In the genomic region with DNA sequence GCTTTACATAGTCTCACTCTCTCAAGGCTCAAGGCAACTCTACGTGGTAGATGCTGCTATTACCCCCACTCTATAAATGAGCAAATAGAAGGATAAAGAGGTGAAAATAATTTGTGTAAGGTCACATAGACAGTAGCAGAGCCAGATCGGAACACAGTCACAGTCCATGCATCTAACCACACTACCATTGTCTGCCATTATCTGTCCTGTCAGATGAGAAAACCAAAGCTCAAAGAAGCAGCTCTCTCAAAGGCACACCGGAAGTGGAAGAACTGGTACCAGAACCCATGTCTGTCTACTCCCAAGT, we compare ENCODE assay signal across 16 cellular contexts.
DNase-seq lines count a peak whose midpoint lies in the region; ATAC-seq and TF ChIP-seq lines count a peak whose summit lies in the region.
"Had no signal": no experiment of that assay in that cellular context is flagged by ENCODE, and none has a peak within 500 bp of the region (broad histone marks: within the 10 kb centered on the region; RNA-seq: fewer than 3 reads in every experiment).

No MANE protein-coding gene starts in this region.

- no peaks in the 10 kb centered on the region for H3K27me3 Mint-ChIP-seq in CD8-positive, alpha-beta T cell (ENCODE audit: low read depth)

- no peaks in the 10 kb centered on the region for H3K36me3 Mint-ChIP-seq in CD8-positive, alpha-beta T cell
- H3K36me3 Mint-ChIP-seq: brain had no signal

- H3K36me3 ChIP-seq in CD8-positive, alpha-beta T cell (ENCODE audit: insufficient read depth, low read length), result no peaks in the 10 kb centered on the region
- H3K36me3 ChIP-seq in PC-9 (ENCODE audit: low read depth) (no peaks in the 10 kb centered on the region), neutrophil (no peaks in the 10 kb centered on the region)
- H3K36me3 ChIP-seq: pancreas had no signal

- POLR2A ChIA-PET in CD8-positive, alpha-beta T cell (lab: Charles Lee), result interaction anchor here (0.9 kb wide), 1 partner anchor 16 kb away, joined by 3 read pairs; no protein-coding TSS in a partner anchor
- POLR2A ChIA-PET in PC-9 (lab: Charles Lee; ENCODE audit: unreplicated experiment), result no interaction called here

- intact Hi-C loops in CD8-positive, alpha-beta T cell (cut with DNase I, micrococcal nuclease), result loop anchor here (5.0 to 10.0 kb wide), 2 partner anchors 134 to 1329 kb away; partner anchors contain the start of gene NUDT4 (in 1 of the 2)
- intact Hi-C loops in PC-9 (cut with micrococcal nuclease; ENCODE audit: unreplicated experiment), result loop anchor here (5.0 kb wide), 2 partner anchors 134 to 156 kb away; partner anchors contain the start of gene NUDT4

- H3K4me2 ChIP-seq in PC-9, result peak overlapping the region; percentile 40

- no peaks in the 10 kb centered on the region for H3K9me2 ChIP-seq in PC-9 (ENCODE audit: insufficient read depth)

- peaks cover 44% of the 10 kb centered on the region for H3K4me1 Mint-ChIP-seq in CD8-positive, alpha-beta T cell (ENCODE audit: low read depth)

- no peak overlapping the region for H3K4me3 ChIP-seq in CD8-positive, alpha-beta T cell (ENCODE audit: low read depth, low read length)
- no peak overlapping the region for H3K4me3 ChIP-seq in PC-9
- peak overlapping the region; percentile 62 to 66 for H3K4me3 ChIP-seq in neutrophil (ENCODE audit: low read depth in 1 of 2, low read length in 1 of 2)
- H3K4me3 ChIP-seq: mucosa of descending colon, pancreas had no signal

- no peak for TF ChIP-seq CTCF in CD8-positive, alpha-beta T cell (IDR thresholded peaks at IDR 0.05)
- TF ChIP-seq CTCF in PC-9 (conservative IDR thresholded peaks at IDR 0.05) (no peak), neutrophil (IDR thresholded peaks at IDR 0.05) (no peak)

- H2AFZ ChIP-seq in PC-9, result no peak overlapping the region

- H3K9me3 Mint-ChIP-seq in CD8-positive, alpha-beta T cell, result peaks cover 10% of the 10 kb centered on the region

- H3K4me1 ChIP-seq in CD8-positive, alpha-beta T cell (ENCODE audit: insufficient read depth, low read length), result peaks cover 31% of the 10 kb centered on the region
- peaks cover 23% of the 10 kb centered on the region for H3K4me1 ChIP-seq in PC-9 (replicated peaks; ENCODE audit: insufficient read depth)
- peaks cover 53 to 69% of the 10 kb centered on the region in 2 experiments for H3K4me1 ChIP-seq in neutrophil (ENCODE audit: control insufficient read depth in 1 of 2, insufficient read depth in 1 of 2, low read depth in 1 of 2, low read length in 1 of 2)
- H3K4me1 ChIP-seq: pancreas had no signal

- no peaks in the 10 kb centered on the region for H3K27me3 ChIP-seq in CD8-positive, alpha-beta T cell (ENCODE audit: insufficient read depth, low read length)
- no peaks in the 10 kb centered on the region for H3K27me3 ChIP-seq in PC-9 (ENCODE audit: insufficient read depth, low read depth)
- no peaks in the 10 kb centered on the region for H3K27me3 ChIP-seq in neutrophil
- H3K27me3 ChIP-seq: pancreas had no signal

- H3K27ac Mint-ChIP-seq in CD8-positive, alpha-beta T cell, result peak overlapping the region; percentile 20

- H3K27ac ChIP-seq in CD8-positive, alpha-beta T cell (ENCODE audit: low read depth, low read length), result no peak overlapping the region
- H3K27ac ChIP-seq in PC-9, result peak overlapping the region; percentile 47; the same call in 1 of the 2 replicates
- peak overlapping the region; percentile 96 for H3K27ac ChIP-seq in neutrophil

- peaks cover 10% of the 10 kb centered on the region for H3F3A ChIP-seq in PC-9 (ENCODE audit: insufficient read depth, low read depth)

- ATAC-seq in CD8-positive, alpha-beta T cell, result no peak
- peak; percentile 2 for ATAC-seq in GM21576 (IDR thresholded peaks at IDR 0.05; ENCODE audit: unreplicated experiment)

- DNase-seq in CD8-positive, alpha-beta T cell, result no peak
- no peak for DNase-seq in PC-9
- no peak for DNase-seq in middle frontal gyrus (ENCODE audit: extremely low spot score, low spot score)
- DNase-seq in COR-L47 (lab: John Stamatoyannopoulos, UW), result no peak
- no peak for DNase-seq in activated CD4-positive, CD25-positive, alpha-beta regulatory T cell treated with anti-CD3 and anti-CD28 coated beads, Interleukin-2, amount 50 U/mL, for 72 hours
- no peak for DNase-seq in activated gamma-delta T cell treated with Interleukin-2 at 50 U/mL for 16 hours
- DNase-seq: activated CD8-positive, alpha-beta memory T cell treated with anti-CD3 and anti-CD28 coated beads, Interleukin-2, amount 50 U/mL, for 48 hours; activated naive CD4-positive, alpha-beta T cell; head of caudate nucleus; NCI-H774; stimulated activated naive CD4-positive, alpha-beta T cell treated with Interleukin-2 at 50 U/mL for 16 hours had no signal

- H3K9me3 ChIP-seq in CD8-positive, alpha-beta T cell (ENCODE audit: low read length), result no peaks in the 10 kb centered on the region
- H3K9me3 ChIP-seq in PC-9 (ENCODE audit: insufficient read depth, low read depth) (peaks cover 6% of the 10 kb centered on the region; the same call in 1 of the 2 replicates), neutrophil (no peaks in the 10 kb centered on the region)
- H3K9me3 ChIP-seq: mucosa of descending colon, pancreas had no signal

- H3K4me3 Mint-ChIP-seq in CD8-positive, alpha-beta T cell, result no peak overlapping the region
- H3K4me3 Mint-ChIP-seq: brain had no signal

- BruUV-seq in PC-9 (replicated peaks; lab: Mats Ljungman, UMichigan), result no TSS peak

- H3K79me2 ChIP-seq in PC-9 (ENCODE audit: low read depth), result no peaks in the 10 kb centered on the region

- CTCF ChIA-PET in CD8-positive, alpha-beta T cell (lab: Charles Lee), result no interaction called here
- CTCF ChIA-PET in PC-9 (lab: Charles Lee), result no interaction called here

- H4K20me1 ChIP-seq in PC-9 (ENCODE audit: insufficient read depth), result no peaks in the 10 kb centered on the region

Comparison
In these comparisons a context has a peak if more than half of its experiments do, and no peak if none do; other contexts are left out.
1. H3K4me3 ChIP-seq: peak in neutrophil (2 of 2); none in CD8-positive, alpha-beta T cell (single experiment) and PC-9 (single experiment).